In the genomic region with DNA sequence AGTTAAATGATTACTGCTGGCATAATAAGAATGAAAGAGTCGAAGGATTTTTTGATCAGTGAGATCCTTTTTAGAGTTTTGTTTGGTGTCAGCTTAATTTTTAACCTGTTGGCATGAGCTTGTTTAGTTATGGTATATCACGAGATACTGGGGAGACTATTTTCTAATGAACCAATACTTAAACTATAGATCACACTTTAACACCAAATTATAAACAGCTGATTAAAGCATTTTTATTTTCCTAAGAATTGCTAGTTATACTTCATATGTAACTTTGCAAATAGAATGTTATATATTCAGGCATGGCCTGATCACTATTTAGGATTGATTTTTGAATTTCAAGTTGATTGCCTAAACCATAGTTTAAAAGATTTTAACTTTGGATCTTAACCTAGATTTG, we compare ENCODE assay signal across 1 cellular context.
TF ChIP-seq lines count a peak whose summit lies in the region.

No MANE protein-coding gene starts in this region.

TF ChIP-seq in K562, 482 proteins besides CTCF, POLR2A, EP300 and RAD21:
- 0 out of 2 replicates have a peak, but pooled peaks have one; percentile 8 for TF ChIP-seq MAFF (IDR thresholded peaks at IDR 0.05; ENCODE audit: low read length)
- no peak for TF ChIP-seq HEY1 (CRISPR knock-in tag; IDR thresholded peaks at IDR 0.05; ENCODE audit: borderline replicate concordance)
- TF ChIP-seq ZNF316 (IDR thresholded peaks at IDR 0.05): peak; percentile 73
